Comparison of ENCODE assay signal across 20 cellular contexts in the genomic region with DNA sequence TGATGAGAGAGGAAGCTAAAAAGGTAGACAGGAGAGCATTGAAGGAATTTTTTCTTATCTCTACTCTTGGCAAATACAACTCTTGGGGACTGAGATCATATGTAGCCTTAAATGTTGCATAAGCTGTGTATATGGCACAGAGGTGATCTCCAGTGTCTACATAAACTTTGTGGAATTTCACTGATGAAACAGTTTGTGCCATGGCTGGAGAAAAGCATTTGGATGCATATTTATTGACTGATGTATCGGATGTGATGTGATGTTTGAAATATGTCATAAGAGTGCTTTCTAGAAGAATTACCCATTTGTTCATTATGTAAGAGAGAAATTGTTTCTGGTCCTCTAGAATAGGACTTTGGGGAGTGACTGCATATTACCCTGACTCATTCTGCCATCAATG.
"Had no signal": no experiment of that assay in that cellular context is flagged by ENCODE, and none has a peak within 500 bp of the region (broad histone marks: within the 10 kb centered on the region; RNA-seq: fewer than 3 reads in every experiment).

No MANE protein-coding gene starts in this region.

- H3K9me3 Mint-ChIP-seq: activated naive CD8-positive, alpha-beta T cell treated with anti-CD3 and anti-CD28 coated beads for 36 hours had no signal

- H3K36me3 ChIP-seq: transverse colon had no signal

- H3K4me3 Mint-ChIP-seq: activated naive CD8-positive, alpha-beta T cell treated with anti-CD3 and anti-CD28 coated beads for 36 hours; activated T-cell treated with anti-CD3 and anti-CD28 coated beads, Interleukin-2, amount 50 U/mL, for 24 hours; memory B cell; natural killer cell treated with Interleukin-12 subunit alpha and Interleukin-12 subunit beta and Interleukin-15 and Interleukin-18, amount 100 ng/mL, for 72 hours; stimulated activated naive B cell treated with anti-CD40 and anti-IgM and Interleukin-4, amounts not matched to agents 10 μg/mL and 1 μg/mL and 100 μg/mL, for 72 hours had no signal

- H3K4me1 ChIP-seq: psoas muscle, transverse colon had no signal

- H3K27ac Mint-ChIP-seq: activated naive CD8-positive, alpha-beta T cell treated with anti-CD3 and anti-CD28 coated beads for 36 hours; activated T-cell treated with anti-CD3 and anti-CD28 coated beads, Interleukin-2, amount 50 U/mL, for 24 hours; memory B cell; natural killer cell treated with Interleukin-12 subunit alpha and Interleukin-12 subunit beta and Interleukin-15 and Interleukin-18, amount 100 ng/mL, for 72 hours; stimulated activated naive B cell treated with anti-CD40 and anti-IgM and Interleukin-4, amounts not matched to agents 10 μg/mL and 1 μg/mL and 100 μg/mL, for 72 hours had no signal

- H3K36me3 Mint-ChIP-seq: activated naive CD8-positive, alpha-beta T cell treated with anti-CD3 and anti-CD28 coated beads for 36 hours; memory B cell; stimulated activated naive B cell treated with anti-CD40 and anti-IgM and Interleukin-4, amounts not matched to agents 10 μg/mL and 1 μg/mL and 100 μg/mL, for 72 hours had no signal

- H3K27me3 ChIP-seq: transverse colon had no signal

- H3K4me1 Mint-ChIP-seq: activated naive CD8-positive, alpha-beta T cell treated with anti-CD3 and anti-CD28 coated beads for 36 hours; memory B cell; stimulated activated naive B cell treated with anti-CD40 and anti-IgM and Interleukin-4, amounts not matched to agents 10 μg/mL and 1 μg/mL and 100 μg/mL, for 72 hours had no signal

- H3K27ac ChIP-seq: psoas muscle, transverse colon had no signal

- DNase-seq: activated CD4-positive, alpha-beta T cell treated with anti-CD3 and anti-CD28 coated beads, Interleukin-2, amount 50 U/mL, for 4 hours; activated gamma-delta T cell; activated naive CD8-positive, alpha-beta T cell treated with anti-CD3 and anti-CD28 coated beads for 36 hours; activated T-cell treated with anti-CD3 and anti-CD28 coated beads, Interleukin-2, amount 50 U/mL, for 24 hours; aorta; caudate nucleus; cortex of kidney; effector CD8-positive, alpha-beta T cell; glutamatergic neuron; occipital lobe; psoas muscle; stimulated activated CD4-positive, alpha-beta T cell treated with anti-CD3 and anti-CD28 coated beads, Interleukin-2, amount 100 ng/mL, for 24 hours; stimulated activated naive B cell treated with anti-CD40 and anti-IgM and Interleukin-4, amounts not matched to agents 10 μg/mL and 1 μg/mL and 100 μg/mL, for 72 hours; substantia nigra; T-helper 2 cell; transverse colon had no signal

- ATAC-seq: left lobe of liver; natural killer cell treated with Interleukin-12 subunit alpha and Interleukin-12 subunit beta and Interleukin-15 and Interleukin-18, amount 100 ng/mL, for 72 hours; psoas muscle; sciatic nerve; stimulated activated naive B cell treated with anti-CD40 and anti-IgM and Interleukin-4, amounts not matched to agents 10 μg/mL and 1 μg/mL and 100 μg/mL, for 72 hours had no signal

- H3K4me3 ChIP-seq: psoas muscle, transverse colon had no signal

- H3K27me3 Mint-ChIP-seq: activated naive CD8-positive, alpha-beta T cell treated with anti-CD3 and anti-CD28 coated beads for 36 hours; activated T-cell treated with anti-CD3 and anti-CD28 coated beads, Interleukin-2, amount 50 U/mL, for 24 hours; memory B cell; natural killer cell treated with Interleukin-12 subunit alpha and Interleukin-12 subunit beta and Interleukin-15 and Interleukin-18, amount 100 ng/mL, for 72 hours; stimulated activated naive B cell treated with anti-CD40 and anti-IgM and Interleukin-4, amounts not matched to agents 10 μg/mL and 1 μg/mL and 100 μg/mL, for 72 hours had no signal

- H3K9me3 ChIP-seq: psoas muscle, transverse colon had no signal
